Comparison of ENCODE assay signal across 1 cellular context in genomic region chrX:537156-537555, GRCh38.
TF ChIP-seq lines count a peak whose summit lies in the region.

No MANE protein-coding gene starts in this region.

TF ChIP-seq in SK-N-SH, 30 proteins besides CTCF, POLR2A, EP300 and RAD21 (continued from another document):
- TF ChIP-seq, protein P1, sequence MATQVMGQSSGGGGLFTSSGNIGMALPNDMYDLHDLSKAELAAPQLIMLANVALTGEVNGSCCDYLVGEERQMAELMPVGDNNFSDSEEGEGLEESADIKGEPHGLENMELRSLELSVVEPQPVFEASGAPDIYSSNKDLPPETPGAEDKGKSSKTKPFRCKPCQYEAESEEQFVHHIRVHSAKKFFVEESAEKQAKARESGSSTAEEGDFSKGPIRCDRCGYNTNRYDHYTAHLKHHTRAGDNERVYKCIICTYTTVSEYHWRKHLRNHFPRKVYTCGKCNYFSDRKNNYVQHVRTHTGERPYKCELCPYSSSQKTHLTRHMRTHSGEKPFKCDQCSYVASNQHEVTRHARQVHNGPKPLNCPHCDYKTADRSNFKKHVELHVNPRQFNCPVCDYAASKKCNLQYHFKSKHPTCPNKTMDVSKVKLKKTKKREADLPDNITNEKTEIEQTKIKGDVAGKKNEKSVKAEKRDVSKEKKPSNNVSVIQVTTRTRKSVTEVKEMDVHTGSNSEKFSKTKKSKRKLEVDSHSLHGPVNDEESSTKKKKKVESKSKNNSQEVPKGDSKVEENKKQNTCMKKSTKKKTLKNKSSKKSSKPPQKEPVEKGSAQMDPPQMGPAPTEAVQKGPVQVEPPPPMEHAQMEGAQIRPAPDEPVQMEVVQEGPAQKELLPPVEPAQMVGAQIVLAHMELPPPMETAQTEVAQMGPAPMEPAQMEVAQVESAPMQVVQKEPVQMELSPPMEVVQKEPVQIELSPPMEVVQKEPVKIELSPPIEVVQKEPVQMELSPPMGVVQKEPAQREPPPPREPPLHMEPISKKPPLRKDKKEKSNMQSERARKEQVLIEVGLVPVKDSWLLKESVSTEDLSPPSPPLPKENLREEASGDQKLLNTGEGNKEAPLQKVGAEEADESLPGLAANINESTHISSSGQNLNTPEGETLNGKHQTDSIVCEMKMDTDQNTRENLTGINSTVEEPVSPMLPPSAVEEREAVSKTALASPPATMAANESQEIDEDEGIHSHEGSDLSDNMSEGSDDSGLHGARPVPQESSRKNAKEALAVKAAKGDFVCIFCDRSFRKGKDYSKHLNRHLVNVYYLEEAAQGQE (IDR thresholded peaks at IDR 0.05; ENCODE audit: low read depth, low read length), result no peak
- TF ChIP-seq FOXM1 (IDR thresholded peaks at IDR 0.05; ENCODE audit: low read depth) (no peak), FOXJ3 (CRISPR knock-in tag; IDR thresholded peaks at IDR 0.05) (no peak), TEAD4 (IDR thresholded peaks at IDR 0.05; ENCODE audit: borderline replicate concordance, insufficient read depth) (no peak), NRF1 (IDR thresholded peaks at IDR 0.05; ENCODE audit: low read depth, low read length) (no peak), TAF1 (IDR thresholded peaks at IDR 0.05; ENCODE audit: borderline replicate concordance, low read depth, low read length) (no peak), MEF2A (IDR thresholded peaks at IDR 0.05; ENCODE audit: borderline replicate concordance, low read depth) (no peak)
- TF ChIP-seq, protein P2, sequence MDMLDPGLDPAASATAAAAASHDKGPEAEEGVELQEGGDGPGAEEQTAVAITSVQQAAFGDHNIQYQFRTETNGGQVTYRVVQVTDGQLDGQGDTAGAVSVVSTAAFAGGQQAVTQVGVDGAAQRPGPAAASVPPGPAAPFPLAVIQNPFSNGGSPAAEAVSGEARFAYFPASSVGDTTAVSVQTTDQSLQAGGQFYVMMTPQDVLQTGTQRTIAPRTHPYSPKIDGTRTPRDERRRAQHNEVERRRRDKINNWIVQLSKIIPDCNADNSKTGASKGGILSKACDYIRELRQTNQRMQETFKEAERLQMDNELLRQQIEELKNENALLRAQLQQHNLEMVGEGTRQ (IDR thresholded peaks at IDR 0.05; ENCODE audit: borderline replicate concordance, low read depth, low read length), result no peak
- TF ChIP-seq, protein P3, sequence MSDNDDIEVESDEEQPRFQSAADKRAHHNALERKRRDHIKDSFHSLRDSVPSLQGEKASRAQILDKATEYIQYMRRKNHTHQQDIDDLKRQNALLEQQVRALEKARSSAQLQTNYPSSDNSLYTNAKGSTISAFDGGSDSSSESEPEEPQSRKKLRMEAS (IDR thresholded peaks at IDR 0.05; ENCODE audit: low read depth), result no peak
- TF ChIP-seq, protein P4, sequence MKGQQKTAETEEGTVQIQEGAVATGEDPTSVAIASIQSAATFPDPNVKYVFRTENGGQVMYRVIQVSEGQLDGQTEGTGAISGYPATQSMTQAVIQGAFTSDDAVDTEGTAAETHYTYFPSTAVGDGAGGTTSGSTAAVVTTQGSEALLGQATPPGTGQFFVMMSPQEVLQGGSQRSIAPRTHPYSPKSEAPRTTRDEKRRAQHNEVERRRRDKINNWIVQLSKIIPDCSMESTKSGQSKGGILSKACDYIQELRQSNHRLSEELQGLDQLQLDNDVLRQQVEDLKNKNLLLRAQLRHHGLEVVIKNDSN (IDR thresholded peaks at IDR 0.05; ENCODE audit: borderline replicate concordance, low read depth), result no peak
